ENCODE assay signal across 1 cellular context in genomic region chr1:224432141-224432540, GRCh38.
TF ChIP-seq lines count a peak whose summit lies in the region.

No MANE protein-coding gene starts in this region.

TF ChIP-seq in SK-N-SH, 30 proteins besides CTCF, POLR2A, EP300 and RAD21 (continued from another document):
- no peak for TF ChIP-seq PBX3 (IDR thresholded peaks at IDR 0.05)
- TF ChIP-seq FOSL2 (IDR thresholded peaks at IDR 0.05; ENCODE audit: borderline replicate concordance, low read depth) = no peak
- TF ChIP-seq CHD2 (IDR thresholded peaks at IDR 0.05; ENCODE audit: low read length, partially characterized antibody) = no peak
